In the genomic region with DNA sequence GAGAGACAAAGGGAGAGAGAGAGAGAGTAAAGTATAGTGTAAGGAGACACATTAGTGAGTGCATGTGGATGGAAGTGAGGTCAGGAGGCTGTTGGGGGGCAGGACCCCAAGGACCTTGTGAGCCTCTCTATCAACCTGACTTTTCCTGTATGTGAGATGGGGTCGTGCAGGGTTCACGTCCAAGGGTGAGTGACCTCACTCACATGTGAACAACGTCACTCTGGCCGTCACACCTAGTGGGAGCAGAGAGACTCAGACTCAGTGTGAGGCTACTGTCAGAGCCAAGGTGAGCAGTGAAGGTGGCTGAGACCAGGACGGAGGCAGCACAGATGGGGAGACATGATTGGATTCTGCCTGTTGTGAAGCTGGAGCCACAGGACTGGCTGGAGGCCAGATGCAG, we compare ENCODE assay signal across 15 cellular contexts.
DNase-seq lines count a peak whose midpoint lies in the region; ATAC-seq and TF ChIP-seq lines count a peak whose summit lies in the region.
"Had no signal": no experiment of that assay in that cellular context is flagged by ENCODE, and none has a peak within 500 bp of the region (broad histone marks: within the 10 kb centered on the region; RNA-seq: fewer than 3 reads in every experiment).

No MANE protein-coding gene starts in this region.

- DNase-seq in activated naive CD4-positive, alpha-beta T cell treated with anti-CD3 and anti-CD28 coated beads, Interleukin-2, amount 10 ng/mL, durations not matched to agents 7 days and 5 days, result no peak
- no peak for DNase-seq in activated naive CD4-positive, alpha-beta T cell treated with anti-CD3 and anti-CD28 coated beads, Interleukin-2, amount 50 U/mL, for 16 hours
- DNase-seq in activated T-helper 2 cell treated with anti-CD3 and anti-CD28 coated beads, Interferon-gamma antibody, Interleukin-2, Interleukin-4, amounts not matched to agents 10 μg/mL and 5 μg/mL and 100 μg/mL, durations not matched to agents 14 hours and 24 hours and 36 hours (ENCODE audit: low spot score), result no peak
- DNase-seq in upper lobe of left lung (no peak), NCI-H1694 (lab: John Stamatoyannopoulos, UW) (no peak)
- DNase-seq: endodermal cell; NCI-H1092 treated with DMSO at 0.1 percent for 48 hours; NCI-H446 treated with DMSO at 0.1 percent for 48 hours; RPMI8226; stimulated activated CD4-positive, alpha-beta T cell treated with anti-CD3 and anti-CD28 coated beads, Interleukin-12 subunit alpha, Interleukin-12 subunit beta, amount 100 ng/mL, for 4 hours; T-helper 9 cell had no signal

- no peak for TF ChIP-seq EP300 in upper lobe of left lung (IDR thresholded peaks at IDR 0.05)

- H3K4me3 ChIP-seq in muscle layer of duodenum (ENCODE audit: low read depth in 1 of 2, low read length in 2 of 2), result peak overlapping the region in 1 of 2 donors; percentile 1
- H3K4me3 ChIP-seq in upper lobe of left lung, result peak overlapping the region in 3 of 4 donors; percentile 5 to 45 (median 44)
- H3K4me3 ChIP-seq: HAP-1 had no signal

- peak overlapping the region; percentile 56 for H3K27ac Mint-ChIP-seq in activated naive CD4-positive, alpha-beta T cell treated with anti-CD3 and anti-CD28 coated beads, Interleukin-2, amount 10 ng/mL, durations not matched to agents 7 days and 5 days
- H3K27ac Mint-ChIP-seq in activated T-helper 2 cell treated with anti-CD3 and anti-CD28 coated beads, Interferon-gamma antibody, Interleukin-2, Interleukin-4, amounts not matched to agents 10 μg/mL and 5 μg/mL and 100 μg/mL, durations not matched to agents 14 hours and 24 hours and 36 hours, result no peak overlapping the region
- H3K27ac Mint-ChIP-seq: endodermal cell had no signal

- H3K27me3 ChIP-seq in muscle layer of duodenum (ENCODE audit: low read depth, low read length) (no peaks in the 10 kb centered on the region), upper lobe of left lung (no peaks in the 10 kb centered on the region)

- H3K4me1 ChIP-seq in muscle layer of duodenum (ENCODE audit: control insufficient read depth in 1 of 2, insufficient read depth in 2 of 2, low read length in 2 of 2), result peaks cover 0 to 17% of the 10 kb centered on the region in 2 donors
- peaks cover 43 to 68% (median 55%) of the 10 kb centered on the region in 4 donors for H3K4me1 ChIP-seq in upper lobe of left lung
- H3K4me1 ChIP-seq: HAP-1 had no signal

- no peaks in the 10 kb centered on the region for H3K27me3 Mint-ChIP-seq in activated naive CD4-positive, alpha-beta T cell treated with anti-CD3 and anti-CD28 coated beads, Interleukin-2, amount 10 ng/mL, durations not matched to agents 7 days and 5 days
- no peaks in the 10 kb centered on the region for H3K27me3 Mint-ChIP-seq in activated T-helper 2 cell treated with anti-CD3 and anti-CD28 coated beads, Interferon-gamma antibody, Interleukin-2, Interleukin-4, amounts not matched to agents 10 μg/mL and 5 μg/mL and 100 μg/mL, durations not matched to agents 14 hours and 24 hours and 36 hours (ENCODE audit: low read depth)

- H3K9me3 Mint-ChIP-seq in activated naive CD4-positive, alpha-beta T cell treated with anti-CD3 and anti-CD28 coated beads, Interleukin-2, amount 10 ng/mL, durations not matched to agents 7 days and 5 days, result no peaks in the 10 kb centered on the region
- H3K9me3 Mint-ChIP-seq in activated T-helper 2 cell treated with anti-CD3 and anti-CD28 coated beads, Interferon-gamma antibody, Interleukin-2, Interleukin-4, amounts not matched to agents 10 μg/mL and 5 μg/mL and 100 μg/mL, durations not matched to agents 14 hours and 24 hours and 36 hours, result no peaks in the 10 kb centered on the region
- H3K9me3 Mint-ChIP-seq: endodermal cell had no signal

- TF ChIP-seq CTCF in upper lobe of left lung (IDR thresholded peaks at IDR 0.05), result no peak

- peak overlapping the region; percentile 3 for H3K27ac ChIP-seq in muscle layer of duodenum (ENCODE audit: low read length)
- H3K27ac ChIP-seq in upper lobe of left lung, result peak overlapping the region; percentile 76 to 96 (median 90)

- no peak for ATAC-seq in upper lobe of left lung (ENCODE audit: low FRiP score in 2 of 2)
- ATAC-seq in HG03095 (IDR thresholded peaks at IDR 0.05; ENCODE audit: unreplicated experiment), result no peak
- ATAC-seq in HG03045 (IDR thresholded peaks at IDR 0.05; ENCODE audit: unreplicated experiment), result no peak

- peak overlapping the region; percentile 97 for H3K4me3 Mint-ChIP-seq in activated naive CD4-positive, alpha-beta T cell treated with anti-CD3 and anti-CD28 coated beads, Interleukin-2, amount 10 ng/mL, durations not matched to agents 7 days and 5 days
- H3K4me3 Mint-ChIP-seq in activated T-helper 2 cell treated with anti-CD3 and anti-CD28 coated beads, Interferon-gamma antibody, Interleukin-2, Interleukin-4, amounts not matched to agents 10 μg/mL and 5 μg/mL and 100 μg/mL, durations not matched to agents 14 hours and 24 hours and 36 hours (ENCODE audit: low read depth), result peak overlapping the region; percentile 27
- H3K4me3 Mint-ChIP-seq: endodermal cell had no signal

- WGBS in upper lobe of left lung, 2 donors, result 78 to 84% methylated on average over 5 of the region's 5 CpGs

- no peak for TF ChIP-seq POLR2A in upper lobe of left lung (IDR thresholded peaks at IDR 0.05)

- H3K36me3 ChIP-seq in muscle layer of duodenum (ENCODE audit: control insufficient read depth in 1 of 2, insufficient read depth in 2 of 2, low read length in 2 of 2) (peaks cover 6 to 24% of the 10 kb centered on the region in 2 donors), upper lobe of left lung (peaks cover 0 to 37% (median 6%) of the 10 kb centered on the region in 4 donors)
- H3K36me3 ChIP-seq: HAP-1 had no signal

- intact Hi-C loops in activated T-helper 2 cell treated with anti-CD3 and anti-CD28 coated beads, Interferon-gamma antibody, Interleukin-2, Interleukin-4, amounts not matched to agents 10 μg/mL and 5 μg/mL and 100 μg/mL, durations not matched to agents 14 hours and 24 hours and 36 hours (cut with micrococcal nuclease), result no loop called here

- peaks cover 78% of the 10 kb centered on the region for H3K4me1 Mint-ChIP-seq in activated naive CD4-positive, alpha-beta T cell treated with anti-CD3 and anti-CD28 coated beads, Interleukin-2, amount 10 ng/mL, durations not matched to agents 7 days and 5 days
- peaks cover 59% of the 10 kb centered on the region for H3K4me1 Mint-ChIP-seq in activated T-helper 2 cell treated with anti-CD3 and anti-CD28 coated beads, Interferon-gamma antibody, Interleukin-2, Interleukin-4, amounts not matched to agents 10 μg/mL and 5 μg/mL and 100 μg/mL, durations not matched to agents 14 hours and 24 hours and 36 hours (ENCODE audit: low read depth)
- H3K4me1 Mint-ChIP-seq: endodermal cell had no signal

- H3K9me3 ChIP-seq in muscle layer of duodenum (ENCODE audit: control insufficient read depth in 1 of 2, low read length in 2 of 2) (no peaks in the 10 kb centered on the region), upper lobe of left lung (no peaks in the 10 kb centered on the region)
- H3K9me3 ChIP-seq: HAP-1 had no signal

- peaks cover 74% of the 10 kb centered on the region for H3K36me3 Mint-ChIP-seq in activated naive CD4-positive, alpha-beta T cell treated with anti-CD3 and anti-CD28 coated beads, Interleukin-2, amount 10 ng/mL, durations not matched to agents 7 days and 5 days
- H3K36me3 Mint-ChIP-seq in activated T-helper 2 cell treated with anti-CD3 and anti-CD28 coated beads, Interferon-gamma antibody, Interleukin-2, Interleukin-4, amounts not matched to agents 10 μg/mL and 5 μg/mL and 100 μg/mL, durations not matched to agents 14 hours and 24 hours and 36 hours (ENCODE audit: low read depth), result peaks cover 65% of the 10 kb centered on the region

- CTCF ChIA-PET in activated naive CD4-positive, alpha-beta T cell treated with anti-CD3 and anti-CD28 coated beads, Interleukin-2, amount 10 ng/mL, durations not matched to agents 7 days and 5 days (lab: Charles Lee), result no interaction called here
